Comparison of ENCODE assay signal across 32 cellular contexts in genomic region chr17:66755944-66756290, GRCh38.
"Had no signal": no experiment of that assay in that cellular context is flagged by ENCODE, and none has a peak within 500 bp of the region (broad histone marks: within the 10 kb centered on the region; RNA-seq: fewer than 3 reads in every experiment).

No MANE protein-coding gene starts in this region.

- H3K27me3 Mint-ChIP-seq: activated B cell treated with CpG ODN at 0.5 μM for 24 hours; activated CD4-positive, alpha-beta memory T cell treated with anti-CD3 and anti-CD28 coated beads for 36 hours; activated CD4-positive, alpha-beta T cell treated with anti-CD3 and anti-CD28 coated beads, Interleukin-2, amount 10 ng/mL, durations not matched to agents 24 days and 14 days; activated CD8-positive, alpha-beta T cell treated with anti-CD3 and anti-CD28 coated beads for 36 hours; activated naive CD4-positive, alpha-beta T cell treated with anti-CD3 and anti-CD28 coated beads, Interleukin-2, amount 10 ng/mL, durations not matched to agents 7 days and 5 days; activated naive CD4-positive, alpha-beta T cell treated with anti-CD3 and anti-CD28 coated beads, Interleukin-2, amount 50 U/mL, for 24 hours; activated naive CD8-positive, alpha-beta T cell; activated naive CD8-positive, alpha-beta T cell treated with anti-CD3 and anti-CD28 coated beads, Interleukin-2, amount 10 ng/mL, durations not matched to agents 7 days and 5 days; activated naive CD8-positive, alpha-beta T cell treated with anti-CD3 and anti-CD28 coated beads, Interleukin-2, amount 50 U/mL, for 24 hours; central memory CD8-positive, alpha-beta T cell; T-cell had no signal

- H3K27ac ChIP-seq: ascending aorta, cardiac muscle cell had no signal

- H3K4me3 Mint-ChIP-seq: activated B cell treated with CpG ODN at 0.5 μM for 24 hours; activated CD4-positive, alpha-beta memory T cell treated with anti-CD3 and anti-CD28 coated beads for 36 hours; activated CD4-positive, alpha-beta T cell treated with anti-CD3 and anti-CD28 coated beads, Interleukin-2, amount 10 ng/mL, durations not matched to agents 24 days and 14 days; activated CD8-positive, alpha-beta T cell treated with anti-CD3 and anti-CD28 coated beads for 36 hours; activated naive CD4-positive, alpha-beta T cell treated with anti-CD3 and anti-CD28 coated beads, Interleukin-2, amount 10 ng/mL, durations not matched to agents 7 days and 5 days; activated naive CD4-positive, alpha-beta T cell treated with anti-CD3 and anti-CD28 coated beads, Interleukin-2, amount 50 U/mL, for 24 hours; activated naive CD8-positive, alpha-beta T cell; activated naive CD8-positive, alpha-beta T cell treated with anti-CD3 and anti-CD28 coated beads, Interleukin-2, amount 10 ng/mL, durations not matched to agents 7 days and 5 days; activated naive CD8-positive, alpha-beta T cell treated with anti-CD3 and anti-CD28 coated beads, Interleukin-2, amount 50 U/mL, for 24 hours; brain; central memory CD8-positive, alpha-beta T cell; T-cell; T-helper 2 cell treated with Interferon-gamma antibody and Interleukin-4, amounts not matched to agents 5 μg/mL and 100 μg/mL, for 36 hours had no signal

- H3K9me3 Mint-ChIP-seq: activated B cell treated with CpG ODN at 0.5 μM for 24 hours; activated CD4-positive, alpha-beta memory T cell treated with anti-CD3 and anti-CD28 coated beads for 36 hours; activated CD4-positive, alpha-beta T cell treated with anti-CD3 and anti-CD28 coated beads, Interleukin-2, amount 10 ng/mL, durations not matched to agents 24 days and 14 days; activated CD8-positive, alpha-beta T cell treated with anti-CD3 and anti-CD28 coated beads for 36 hours; activated naive CD4-positive, alpha-beta T cell treated with anti-CD3 and anti-CD28 coated beads, Interleukin-2, amount 10 ng/mL, durations not matched to agents 7 days and 5 days; activated naive CD4-positive, alpha-beta T cell treated with anti-CD3 and anti-CD28 coated beads, Interleukin-2, amount 50 U/mL, for 24 hours; activated naive CD8-positive, alpha-beta T cell treated with anti-CD3 and anti-CD28 coated beads, Interleukin-2, amount 10 ng/mL, durations not matched to agents 7 days and 5 days; activated naive CD8-positive, alpha-beta T cell treated with anti-CD3 and anti-CD28 coated beads, Interleukin-2, amount 50 U/mL, for 24 hours; activated T-helper 2 cell treated with anti-CD3 and anti-CD28 coated beads, Interferon-gamma antibody, Interleukin-2, Interleukin-4, amounts not matched to agents 10 μg/mL and 5 μg/mL and 100 μg/mL, durations not matched to agents 14 hours and 24 hours and 36 hours; central memory CD8-positive, alpha-beta T cell; T-cell; T-helper 2 cell treated with Interferon-gamma antibody and Interleukin-4, amounts not matched to agents 5 μg/mL and 100 μg/mL, for 36 hours had no signal

- H3K4me1 Mint-ChIP-seq: activated B cell treated with CpG ODN at 0.5 μM for 24 hours; activated CD4-positive, alpha-beta T cell treated with anti-CD3 and anti-CD28 coated beads, Interleukin-2, amount 10 ng/mL, durations not matched to agents 24 days and 14 days; activated naive CD4-positive, alpha-beta T cell treated with anti-CD3 and anti-CD28 coated beads, Interleukin-2, amount 10 ng/mL, durations not matched to agents 7 days and 5 days; activated naive CD8-positive, alpha-beta T cell treated with anti-CD3 and anti-CD28 coated beads, Interleukin-2, amount 10 ng/mL, durations not matched to agents 7 days and 5 days; activated naive CD8-positive, alpha-beta T cell treated with anti-CD3 and anti-CD28 coated beads, Interleukin-2, amount 50 U/mL, for 24 hours; central memory CD8-positive, alpha-beta T cell had no signal

- H3K27ac Mint-ChIP-seq: activated B cell treated with CpG ODN at 0.5 μM for 24 hours; activated CD4-positive, alpha-beta memory T cell treated with anti-CD3 and anti-CD28 coated beads for 36 hours; activated CD4-positive, alpha-beta T cell treated with anti-CD3 and anti-CD28 coated beads, Interleukin-2, amount 10 ng/mL, durations not matched to agents 24 days and 14 days; activated CD8-positive, alpha-beta T cell treated with anti-CD3 and anti-CD28 coated beads for 36 hours; activated naive CD4-positive, alpha-beta T cell treated with anti-CD3 and anti-CD28 coated beads, Interleukin-2, amount 10 ng/mL, durations not matched to agents 7 days and 5 days; activated naive CD4-positive, alpha-beta T cell treated with anti-CD3 and anti-CD28 coated beads, Interleukin-2, amount 50 U/mL, for 24 hours; activated naive CD8-positive, alpha-beta T cell; activated naive CD8-positive, alpha-beta T cell treated with anti-CD3 and anti-CD28 coated beads, Interleukin-2, amount 10 ng/mL, durations not matched to agents 7 days and 5 days; activated naive CD8-positive, alpha-beta T cell treated with anti-CD3 and anti-CD28 coated beads, Interleukin-2, amount 50 U/mL, for 24 hours; activated T-helper 2 cell treated with anti-CD3 and anti-CD28 coated beads, Interferon-gamma antibody, Interleukin-2, Interleukin-4, amounts not matched to agents 10 μg/mL and 5 μg/mL and 100 μg/mL, durations not matched to agents 14 hours and 24 hours and 36 hours; T-cell; T-helper 2 cell treated with Interferon-gamma antibody and Interleukin-4, amounts not matched to agents 5 μg/mL and 100 μg/mL, for 36 hours had no signal

- H3K4me3 ChIP-seq: ascending aorta, cardiac muscle cell had no signal

- DNase-seq: activated B cell treated with CpG ODN at 0.5 μM for 24 hours; activated CD4-positive, alpha-beta memory T cell treated with anti-CD3 and anti-CD28 coated beads for 36 hours; activated CD4-positive, alpha-beta T cell treated with anti-CD3 and anti-CD28 coated beads for 4 hours; activated CD4-positive, alpha-beta T cell treated with anti-CD3 and anti-CD28 coated beads, Interleukin-2, amount 10 ng/mL, durations not matched to agents 24 days and 14 days; activated CD4-positive, alpha-beta T cell treated with anti-CD3 and anti-CD28 coated beads, Interleukin-2, amount 50 U/mL, for 1 hour; activated CD4-positive, alpha-beta T cell treated with anti-CD3 and anti-CD28 coated beads, Interleukin-2, amount 50 U/mL, for 4 hours; activated CD4-positive, CD25-positive, alpha-beta regulatory T cell treated with anti-CD3 and anti-CD28 coated beads, Interleukin-2, amount 50 U/mL, for 72 hours; activated CD8-positive, alpha-beta memory T cell treated with anti-CD3 and anti-CD28 coated beads, Interleukin-2, amount 50 U/mL, for 4 hours; activated CD8-positive, alpha-beta T cell treated with anti-CD3 and anti-CD28 coated beads for 36 hours; activated effector memory CD4-positive, alpha-beta T cell treated with Interleukin-2 at 50 U/mL for 16 hours; activated gamma-delta T cell; activated naive CD4-positive, alpha-beta T cell treated with anti-CD3 and anti-CD28 coated beads, Interleukin-2, amount 10 ng/mL, durations not matched to agents 7 days and 5 days; activated naive CD4-positive, alpha-beta T cell treated with Interleukin-2 at 50 U/mL for 16 hours; activated naive CD8-positive, alpha-beta T cell treated with anti-CD3 and anti-CD28 coated beads, Interleukin-2, amount 10 ng/mL, durations not matched to agents 7 days and 5 days; activated naive CD8-positive, alpha-beta T cell treated with anti-CD3 and anti-CD28 coated beads, Interleukin-2, amount 50 U/mL, for 24 hours; activated T-cell treated with anti-CD3 and anti-CD28 coated beads for 4 hours; activated T-cell treated with anti-CD3 and anti-CD28 coated beads, Interleukin-2, amount 50 U/mL, for 1 hour; activated T-cell treated with anti-CD3 and anti-CD28 coated beads, Interleukin-2, amount 50 U/mL, for 48 hours; amygdala; anterior cingulate cortex; cerebellar nuclear complex; T-cell; T-helper 2 cell; T-helper 9 cell had no signal

- H3K4me1 ChIP-seq: ascending aorta had no signal

- H3K9me3 ChIP-seq: ascending aorta had no signal

- H3K27me3 ChIP-seq: ascending aorta, cardiac muscle cell had no signal

- ATAC-seq: activated CD8-positive, alpha-beta T cell treated with anti-CD3 and anti-CD28 coated beads for 36 hours; activated naive CD8-positive, alpha-beta T cell treated with anti-CD3 and anti-CD28 coated beads, Interleukin-2, amount 50 U/mL, for 24 hours; T-cell had no signal
